In genomic region chr10:74176380-74177139, GRCh38 we compare ENCODE assay signal across 8 cellular contexts. TPM values are rescaled to one million over a fixed set of nuclear protein-coding genes. Genes with fewer than 3 reads are reported as not detected.
DNase-seq lines count a peak whose midpoint lies in the region; TF ChIP-seq lines count a peak whose summit lies in the region.

No MANE protein-coding gene starts in this region.

- peak overlapping the region; percentile 99 for H3K27ac Mint-ChIP-seq in HFFc6
- peak overlapping the region; percentile 97 for H3K27ac Mint-ChIP-seq in activated naive CD4-positive, alpha-beta T cell treated with anti-CD3 and anti-CD28 coated beads, Interleukin-2, amount 10 ng/mL, durations not matched to agents 7 days and 5 days

- peak overlapping the region; percentile 95 for H3K4me3 Mint-ChIP-seq in HFFc6
- peak overlapping the region; percentile 89 for H3K4me3 Mint-ChIP-seq in activated naive CD4-positive, alpha-beta T cell treated with anti-CD3 and anti-CD28 coated beads, Interleukin-2, amount 10 ng/mL, durations not matched to agents 7 days and 5 days

- H3K4me1 Mint-ChIP-seq in HFFc6 (ENCODE audit: low read depth) = peaks cover 37% of the 10 kb centered on the region
- peaks cover 40% of the 10 kb centered on the region for H3K4me1 Mint-ChIP-seq in activated naive CD4-positive, alpha-beta T cell treated with anti-CD3 and anti-CD28 coated beads, Interleukin-2, amount 10 ng/mL, durations not matched to agents 7 days and 5 days

- peaks cover 9% of the 10 kb centered on the region for H3K36me3 Mint-ChIP-seq in HFFc6 (ENCODE audit: low read depth)
- H3K36me3 Mint-ChIP-seq in activated naive CD4-positive, alpha-beta T cell treated with anti-CD3 and anti-CD28 coated beads, Interleukin-2, amount 10 ng/mL, durations not matched to agents 7 days and 5 days = peaks cover 2% of the 10 kb centered on the region

- peak; percentile 92 for DNase-seq in GM04504 (ENCODE audit: low read depth)
- peak; percentile 97 for DNase-seq in HFFc6
- DNase-seq in NAMALWA (ENCODE audit: low spot score) = peak; percentile 91
- peak; percentile 89 for DNase-seq in SK-MEL-5 (ENCODE audit: low read depth, low spot score)
- peak; percentile 98 for DNase-seq in activated naive CD4-positive, alpha-beta T cell treated with anti-CD3 and anti-CD28 coated beads, Interleukin-2, amount 10 ng/mL, durations not matched to agents 7 days and 5 days
- DNase-seq in germinal center (ENCODE audit: low spot score) = peak; percentile 94
- DNase-seq in non-pigmented ciliary epithelial cell (ENCODE audit: low read depth) = peak; percentile 57
- DNase-seq in superior temporal gyrus (ENCODE audit: extremely low spot score) = peak; percentile 93

- no peak for TF ChIP-seq CTCF in HFFc6 (IDR thresholded peaks at IDR 0.05)

- CTCF ChIA-PET in activated naive CD4-positive, alpha-beta T cell treated with anti-CD3 and anti-CD28 coated beads, Interleukin-2, amount 10 ng/mL, durations not matched to agents 7 days and 5 days (lab: Charles Lee) = interaction anchor here (1.3 kb wide), 1 partner anchor 26 kb away, joined by 4 read pairs; the partner anchor contains the start of genes ADK and AP3M1

- no peaks in the 10 kb centered on the region; the same call in 1 of the 2 replicates for H3K27me3 Mint-ChIP-seq in HFFc6 (ENCODE audit: insufficient read depth)
- H3K27me3 Mint-ChIP-seq in activated naive CD4-positive, alpha-beta T cell treated with anti-CD3 and anti-CD28 coated beads, Interleukin-2, amount 10 ng/mL, durations not matched to agents 7 days and 5 days = no peaks in the 10 kb centered on the region

- in situ Hi-C loops in SK-MEL-5 (cut with HindIII; ENCODE audit: low pct_unique_long_range_greater_than_20kb, low sequenced_read_pairs) = no loop called here

- H3K9me3 Mint-ChIP-seq in HFFc6 = no peaks in the 10 kb centered on the region
- H3K9me3 Mint-ChIP-seq in activated naive CD4-positive, alpha-beta T cell treated with anti-CD3 and anti-CD28 coated beads, Interleukin-2, amount 10 ng/mL, durations not matched to agents 7 days and 5 days = no peaks in the 10 kb centered on the region

RNA-seq across cellular contexts. Expression of gene ADK, which starts 25.5 kb away (rescaled TPM):
- total RNA-seq in HFFc6 (2021; fragmentation: NEBNext Ultra II Directional; extraction: Animal tissue kit (Norgen Biotek cat#: 25700)) = 10 to 100 TPM; 74.1 to 97.6 (median 86.0) TPM
- 21.8 and 23.3 TPM in 2 replicates for total RNA-seq in SK-MEL-5 (2014; rRNA removed; shearing (Covaris generic))
- polyA plus RNA-seq in SK-MEL-5 (2015; cell fraction: cytosol; rRNA removed) = 14.1 and 16.5 TPM in 2 replicates
- polyA plus RNA-seq in SK-MEL-5 (2015; cell fraction: nucleus; rRNA removed) = 5.0 and 8.8 TPM in 2 replicates

RNA-seq across cellular contexts. Expression of gene AP3M1, which starts 25.9 kb away (rescaled TPM):
- 10 to 100 TPM; 41.4 to 51.5 (median 47.0) TPM for total RNA-seq in HFFc6 (2021; fragmentation: NEBNext Ultra II Directional; extraction: Animal tissue kit (Norgen Biotek cat#: 25700))
- total RNA-seq in SK-MEL-5 (2014; rRNA removed; shearing (Covaris generic)) = 34.4 and 38.2 TPM in 2 replicates
- 36.0 and 45.9 TPM in 2 replicates for polyA plus RNA-seq in SK-MEL-5 (2015; cell fraction: cytosol; rRNA removed)
- 35.1 and 37.5 TPM in 2 replicates for polyA plus RNA-seq in SK-MEL-5 (2015; cell fraction: nucleus; rRNA removed)

Comparison
In these comparisons a context has a peak if more than half of its experiments do, and no peak if none do; other contexts are left out.
1. Peak in every context shown above with its lines: DNase-seq.